In the genomic region with DNA sequence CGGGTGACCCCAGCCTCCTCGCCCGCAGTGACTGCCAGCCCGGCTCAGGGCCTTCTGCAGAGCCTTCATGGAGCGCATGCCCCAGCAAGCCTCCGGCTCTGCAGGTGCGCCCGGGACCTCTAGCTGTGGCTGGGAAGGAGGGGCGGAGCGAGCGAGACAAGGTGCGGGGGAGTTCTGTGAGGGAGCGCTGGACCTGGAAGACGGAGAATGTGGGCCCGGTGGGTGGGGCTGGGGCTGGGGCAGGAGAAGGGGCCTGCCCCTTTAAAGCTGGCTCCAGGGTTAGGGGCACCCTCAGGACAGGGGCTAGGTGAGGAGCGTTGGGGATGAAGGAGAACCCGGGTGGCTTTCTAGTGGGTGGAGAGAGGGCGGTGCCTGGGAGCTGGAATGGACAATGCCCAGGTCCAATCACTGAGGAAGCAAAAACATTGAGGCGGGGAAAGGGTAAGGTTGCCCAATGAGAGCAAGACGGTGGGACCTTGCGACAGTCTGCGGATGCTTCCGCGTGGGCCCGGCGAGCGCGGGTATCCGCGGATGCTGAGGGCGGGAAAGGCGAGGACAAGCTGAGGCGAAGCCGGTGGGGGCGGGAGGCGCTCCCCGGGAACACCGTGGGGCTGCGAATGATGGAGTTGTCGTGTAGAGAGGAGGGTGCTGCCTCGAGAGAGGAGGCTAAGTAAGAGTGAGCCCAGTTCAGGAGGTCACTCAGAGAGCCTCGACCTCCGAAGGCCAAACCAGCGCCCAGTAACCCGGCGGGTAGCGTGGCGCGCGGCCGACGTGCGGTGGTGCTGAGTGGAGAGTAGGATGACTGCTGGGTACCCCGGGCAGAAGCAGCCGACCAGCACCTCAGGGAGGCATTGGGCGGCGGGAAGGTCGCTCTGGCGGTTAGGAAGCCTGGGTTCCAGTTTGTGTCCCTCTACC, we compare ENCODE assay signal across 8 cellular contexts. TPM values are rescaled to one million over a fixed set of nuclear protein-coding genes. Genes with fewer than 3 reads are reported as not detected.
DNase-seq lines count a peak whose midpoint lies in the region; ATAC-seq and TF ChIP-seq lines count a peak whose summit lies in the region.

Gene GLS2, minus strand, starts transcription at position 121 of the 915 bp plus-strand sequence. Its CDS starts 43 bp downstream, at position 78.

- H3K4me3 Mint-ChIP-seq in natural killer cell treated with Interleukin-12 subunit alpha and Interleukin-12 subunit beta and Interleukin-15 and Interleukin-18, amount 100 ng/mL, for 72 hours: peak within 1 kb of the TSS; percentile 85

- peak; percentile 86 for ATAC-seq in GM19328 (IDR thresholded peaks at IDR 0.05; ENCODE audit: unreplicated experiment)
- ATAC-seq in HG03558 (IDR thresholded peaks at IDR 0.05; ENCODE audit: extremely low read depth, unreplicated experiment): peak; percentile 69
- ATAC-seq in natural killer cell treated with Interleukin-12 subunit alpha and Interleukin-12 subunit beta and Interleukin-15 and Interleukin-18, amount 100 ng/mL, for 72 hours: peak; percentile 91 to 95

- DNase-seq in Ammon's horn (ENCODE audit: low spot score): peak; percentile 91
- peak; percentile 31 for DNase-seq in activated gamma-delta T cell (lab: John Stamatoyannopoulos, UW)
- DNase-seq in fibroblast of villous mesenchyme (ENCODE audit: low read depth): peak; percentile 68
- DNase-seq in natural killer cell treated with Interleukin-12 subunit alpha and Interleukin-12 subunit beta and Interleukin-15 and Interleukin-18, amount 100 ng/mL, for 72 hours (ENCODE audit: low spot score): peak; percentile 69
- peak; percentile 71 for DNase-seq in stimulated activated naive CD4-positive, alpha-beta T cell treated with Interleukin-2 at 50 U/mL for 16 hours (lab: John Stamatoyannopoulos, UW)

- peaks cover 27 to 32% of the 10 kb centered on the region in 2 donors for H3K27me3 Mint-ChIP-seq in natural killer cell treated with Interleukin-12 subunit alpha and Interleukin-12 subunit beta and Interleukin-15 and Interleukin-18, amount 100 ng/mL, for 72 hours

- H3F3A ChIP-seq in OCI-LY1 (ENCODE audit: insufficient read depth, low read length): no peaks in the 10 kb centered on the region

- H3K4me3 ChIP-seq in OCI-LY1 (ENCODE audit: low read depth, low read length, poor library complexity, severe bottlenecking): no peak within 1 kb of the TSS
- peak within 1 kb of the TSS; percentile 56 for H3K4me3 ChIP-seq in fibroblast of villous mesenchyme (ENCODE audit: low read depth, low read length)

- no peaks in the 10 kb centered on the region for H3K9me3 ChIP-seq in OCI-LY1 (ENCODE audit: low read length)

- no peak within 1 kb of the TSS for H2AFZ ChIP-seq in OCI-LY1 (ENCODE audit: low read length)

- no peaks in the 10 kb centered on the region for H3K36me3 ChIP-seq in OCI-LY1 (ENCODE audit: insufficient read depth, low read length)

- peak within 1 kb of the TSS; percentile 26; the same call in 1 of the 2 replicates for H3K4me2 ChIP-seq in OCI-LY1 (ENCODE audit: low read length)

- H3K36me3 Mint-ChIP-seq in natural killer cell treated with Interleukin-12 subunit alpha and Interleukin-12 subunit beta and Interleukin-15 and Interleukin-18, amount 100 ng/mL, for 72 hours: no peaks in the 10 kb centered on the region

- peaks cover 12 to 16% of the 10 kb centered on the region in 2 donors for H3K4me1 Mint-ChIP-seq in natural killer cell treated with Interleukin-12 subunit alpha and Interleukin-12 subunit beta and Interleukin-15 and Interleukin-18, amount 100 ng/mL, for 72 hours (ENCODE audit: low read depth in 2 of 2)

- TF ChIP-seq CTCF in OCI-LY1 (IDR thresholded peaks at IDR 0.05; ENCODE audit: low read length): no peak
- no peak for TF ChIP-seq CTCF in fibroblast of villous mesenchyme (IDR thresholded peaks at IDR 0.05; ENCODE audit: insufficient read depth, low read depth, low read length)

- no peaks in the 10 kb centered on the region for H3K9me2 ChIP-seq in OCI-LY1 (ENCODE audit: low read depth, low read length)

- no peaks in the 10 kb centered on the region for H3K9me3 Mint-ChIP-seq in natural killer cell treated with Interleukin-12 subunit alpha and Interleukin-12 subunit beta and Interleukin-15 and Interleukin-18, amount 100 ng/mL, for 72 hours

- H3K79me2 ChIP-seq in OCI-LY1 (ENCODE audit: insufficient read depth, low read length): no peaks in the 10 kb centered on the region

- H3K27ac Mint-ChIP-seq in natural killer cell treated with Interleukin-12 subunit alpha and Interleukin-12 subunit beta and Interleukin-15 and Interleukin-18, amount 100 ng/mL, for 72 hours: peak within 1 kb of the TSS in 1 of 2 donors; percentile 4

- no peaks in the 10 kb centered on the region for H3K4me1 ChIP-seq in OCI-LY1 (ENCODE audit: insufficient read depth, low read length, severe bottlenecking)

- H3K9ac ChIP-seq in OCI-LY1 (ENCODE audit: low read length): no peak within 1 kb of the TSS

- H4K20me1 ChIP-seq in OCI-LY1 (ENCODE audit: insufficient read depth, low read length): no peaks in the 10 kb centered on the region

- H3K27ac ChIP-seq in OCI-LY1 (ENCODE audit: low read depth, low read length, poor library complexity, severe bottlenecking): no peak within 1 kb of the TSS

- H3K27me3 ChIP-seq in OCI-LY1 (ENCODE audit: insufficient read depth, low read length): peaks cover 8% of the 10 kb centered on the region

RNA-seq across cellular contexts. Expression of gene GLS2, which starts in this region (rescaled TPM):
- total RNA-seq in fibroblast of villous mesenchyme: under 0.01 TPM in 1 of 2 replicates, not detected in the other
- total RNA-seq in natural killer cell treated with Interleukin-12 subunit alpha and Interleukin-12 subunit beta and Interleukin-15 and Interleukin-18, amount 100 ng/mL, for 72 hours: under 1 TPM in 1 of 2 donors, not detected in 1; 0.17 TPM

Comparison
In these comparisons a context has a peak if more than half of its experiments do, and no peak if none do; other contexts are left out.
1. Peak in DNase-seq and H3K4me3 ChIP-seq in fibroblast of villous mesenchyme; RNA of the gene not detected or under 1 TPM.
2. Peak in DNase-seq and ATAC-seq in natural killer cell treated with Interleukin-12 subunit alpha and Interleukin-12 subunit beta and Interleukin-15 and Interleukin-18, amount 100 ng/mL, for 72 hours; RNA of the gene not detected or under 1 TPM.
3. DNase-seq: peak in every context shown above with its lines; median percentile 91 in Ammon's horn; 71 in stimulated activated naive CD4-positive, alpha-beta T cell treated with Interleukin-2 at 50 U/mL for 16 hours; 69 in natural killer cell treated with Interleukin-12 subunit alpha and Interleukin-12 subunit beta and Interleukin-15 and Interleukin-18, amount 100 ng/mL, for 72 hours; 68 in fibroblast of villous mesenchyme; 31 in activated gamma-delta T cell.